Comparison of ENCODE assay signal across 9 cellular contexts in the genomic region with DNA sequence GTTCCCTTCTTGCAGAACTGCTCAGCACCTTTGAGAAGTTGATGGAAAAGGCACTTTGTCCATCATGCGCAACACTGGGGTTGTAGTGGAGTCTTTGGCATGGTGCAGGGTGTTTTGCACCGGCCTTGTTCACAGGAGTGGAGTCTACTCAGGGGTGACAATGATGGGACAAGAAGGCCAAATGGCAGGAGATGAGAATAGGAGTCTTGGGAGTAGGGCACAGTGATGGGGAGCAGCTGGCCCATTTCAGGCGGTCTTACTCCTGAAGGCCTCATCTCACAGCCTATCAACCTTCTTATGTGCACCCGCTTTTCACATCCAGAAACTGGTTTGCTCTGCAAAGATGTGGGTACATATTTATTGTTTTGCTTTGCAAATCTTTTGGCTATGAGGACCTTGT. TPM values are rescaled to one million over a fixed set of nuclear protein-coding genes. Genes with fewer than 3 reads are reported as not detected.
"Had no signal": no experiment of that assay in that cellular context is flagged by ENCODE, and none has a peak within 500 bp of the region (broad histone marks: within the 10 kb centered on the region; RNA-seq: fewer than 3 reads in every experiment).

No MANE protein-coding gene starts in this region.

- H3K4me2 ChIP-seq: GM23338 had no signal

- DNase-seq: H9, HCEC 1CT, IMR-90 had no signal

- FAIRE-seq: H1, H54, HTR-8/SVneo, K562 had no signal

- H3K27ac Mint-ChIP-seq: GM23338, H9 had no signal

- H3K4me3 ChIP-seq: GM23338, K562 had no signal

- ATAC-seq: GM23338, K562 had no signal

- H3K4me3 Mint-ChIP-seq: GM23338, H9 had no signal

RNA-seq across cellular contexts. Expression of a gene that starts 13.4 kb away (rescaled TPM):
- total RNA-seq: H1, H9, HT-29, IMR-90, K562 had no signal
- polyA plus RNA-seq: GM23338, H1, IMR-90, K562 had no signal

RNA-seq across cellular contexts. Expression of a gene that starts 41.5 kb away (rescaled TPM):
- total RNA-seq: HT-29, K562 had no signal
- polyA plus RNA-seq: K562 had no signal
